In the genomic region with DNA sequence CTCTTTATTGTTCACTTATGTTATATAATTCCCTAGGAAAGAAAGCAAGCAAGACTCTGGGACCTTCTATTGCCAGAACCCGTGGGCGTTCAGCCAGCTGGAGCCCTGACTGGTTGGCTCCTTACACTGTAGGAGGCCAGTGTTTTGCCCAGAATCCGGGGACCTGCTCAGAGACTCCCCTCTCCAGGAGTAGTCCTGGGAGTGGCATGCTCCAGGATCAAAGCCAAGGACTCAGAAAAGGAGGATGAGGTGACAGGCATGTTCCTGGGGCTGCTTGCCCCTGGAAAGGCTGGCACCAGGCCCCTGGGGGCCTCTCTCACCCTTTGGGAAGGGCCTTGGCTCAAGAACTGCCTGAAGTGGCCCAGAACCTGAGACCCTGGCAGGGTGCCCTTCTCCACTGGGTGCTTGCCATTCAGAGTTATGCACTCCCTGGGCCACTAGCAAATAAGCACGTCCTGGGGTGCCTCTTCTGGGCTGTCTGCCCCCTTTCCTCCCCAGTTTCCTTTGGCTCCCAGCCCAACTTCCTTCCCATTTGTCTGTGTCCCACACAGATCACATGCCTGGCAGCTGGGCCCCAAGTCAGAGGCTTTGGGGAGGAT, we compare ENCODE assay signal across 9 cellular contexts. TPM values are rescaled to one million over a fixed set of nuclear protein-coding genes. Genes with fewer than 3 reads are reported as not detected.
DNase-seq lines count a peak whose midpoint lies in the region; ATAC-seq and TF ChIP-seq lines count a peak whose summit lies in the region.
"Had no signal": no experiment of that assay in that cellular context is flagged by ENCODE, and none has a peak within 500 bp of the region (broad histone marks: within the 10 kb centered on the region; RNA-seq: fewer than 3 reads in every experiment).

No MANE protein-coding gene starts in this region.

- peaks cover 6% of the 10 kb centered on the region for H3K27me3 Mint-ChIP-seq in endothelial cell (ENCODE audit: unreplicated experiment)
- peaks cover 2% of the 10 kb centered on the region for H3K27me3 Mint-ChIP-seq in activated CD8-positive, alpha-beta T cell treated with anti-CD3 and anti-CD28 coated beads, Interleukin-2, amount 10 ng/mL, durations not matched to agents 7 days and 5 days (ENCODE audit: low read depth)
- peaks cover 0 to 2% of the 10 kb centered on the region in 2 donors for H3K27me3 Mint-ChIP-seq in T-cell

- H3K36me3 Mint-ChIP-seq in endothelial cell (ENCODE audit: low read depth, unreplicated experiment) (no peaks in the 10 kb centered on the region), T-cell (no peaks in the 10 kb centered on the region)
- no peaks in the 10 kb centered on the region for H3K36me3 Mint-ChIP-seq in activated CD8-positive, alpha-beta T cell treated with anti-CD3 and anti-CD28 coated beads, Interleukin-2, amount 10 ng/mL, durations not matched to agents 7 days and 5 days (ENCODE audit: low read depth)
- H3K36me3 Mint-ChIP-seq: activated naive CD4-positive, alpha-beta T cell treated with anti-CD3 and anti-CD28 coated beads, Interleukin-2, amount 50 U/mL, for 72 hours had no signal

- no peak overlapping the region for H3K4me3 ChIP-seq in muscle layer of duodenum (ENCODE audit: low read depth in 1 of 2, low read length in 2 of 2)

- H3K27me3 ChIP-seq in muscle layer of duodenum (ENCODE audit: low read depth, low read length): no peaks in the 10 kb centered on the region

- no peaks in the 10 kb centered on the region for H3K9me3 Mint-ChIP-seq in endothelial cell (ENCODE audit: unreplicated experiment)
- H3K9me3 Mint-ChIP-seq in activated CD8-positive, alpha-beta T cell treated with anti-CD3 and anti-CD28 coated beads, Interleukin-2, amount 10 ng/mL, durations not matched to agents 7 days and 5 days (ENCODE audit: insufficient read depth): no peaks in the 10 kb centered on the region
- H3K9me3 Mint-ChIP-seq in T-cell: no peaks in the 10 kb centered on the region
- H3K9me3 Mint-ChIP-seq: activated naive CD4-positive, alpha-beta T cell treated with anti-CD3 and anti-CD28 coated beads, Interleukin-2, amount 50 U/mL, for 72 hours had no signal

- H3K27ac Mint-ChIP-seq in endothelial cell (ENCODE audit: unreplicated experiment) (no peak overlapping the region), T-cell (no peak overlapping the region)
- H3K27ac Mint-ChIP-seq in activated CD8-positive, alpha-beta T cell treated with anti-CD3 and anti-CD28 coated beads, Interleukin-2, amount 10 ng/mL, durations not matched to agents 7 days and 5 days: no peak overlapping the region
- H3K27ac Mint-ChIP-seq: activated naive CD4-positive, alpha-beta T cell treated with anti-CD3 and anti-CD28 coated beads, Interleukin-2, amount 50 U/mL, for 72 hours had no signal

- POLR2A ChIA-PET in activated CD8-positive, alpha-beta T cell treated with anti-CD3 and anti-CD28 coated beads, Interleukin-2, amount 10 ng/mL, durations not matched to agents 7 days and 5 days (lab: Charles Lee): no interaction called here
- POLR2A ChIA-PET in T-cell (lab: Charles Lee): no interaction called here

- H3K4me1 Mint-ChIP-seq in endothelial cell (ENCODE audit: unreplicated experiment): peaks cover 26% of the 10 kb centered on the region
- H3K4me1 Mint-ChIP-seq in activated CD8-positive, alpha-beta T cell treated with anti-CD3 and anti-CD28 coated beads, Interleukin-2, amount 10 ng/mL, durations not matched to agents 7 days and 5 days (ENCODE audit: low read depth): peaks cover 3% of the 10 kb centered on the region
- no peaks in the 10 kb centered on the region for H3K4me1 Mint-ChIP-seq in T-cell

- TF ChIP-seq CTCF in endothelial cell (IDR thresholded peaks at IDR 0.05; ENCODE audit: unreplicated experiment): no peak

- no peaks in the 10 kb centered on the region for H3K9me3 ChIP-seq in muscle layer of duodenum (ENCODE audit: control insufficient read depth in 1 of 2, low read length in 2 of 2)

- H3K27ac ChIP-seq in muscle layer of duodenum (ENCODE audit: low read length): peak overlapping the region; percentile 67

- CTCF ChIA-PET in activated CD8-positive, alpha-beta T cell treated with anti-CD3 and anti-CD28 coated beads, Interleukin-2, amount 10 ng/mL, durations not matched to agents 7 days and 5 days (lab: Charles Lee): no interaction called here
- CTCF ChIA-PET in T-cell (lab: Charles Lee): no interaction called here

- no peaks in the 10 kb centered on the region for H3K36me3 ChIP-seq in muscle layer of duodenum (ENCODE audit: control insufficient read depth in 1 of 2, insufficient read depth in 2 of 2, low read length in 2 of 2)

- peaks cover 12 to 15% of the 10 kb centered on the region in 2 donors for H3K4me1 ChIP-seq in muscle layer of duodenum (ENCODE audit: control insufficient read depth in 1 of 2, insufficient read depth in 2 of 2, low read length in 2 of 2)

- ATAC-seq in GM21526 (IDR thresholded peaks at IDR 0.05; ENCODE audit: low FRiP score, unreplicated experiment) (no peak), HG03280 (IDR thresholded peaks at IDR 0.05; ENCODE audit: unreplicated experiment) (no peak), T-cell (replicated peaks in 1 of 4) (no peak)
- ATAC-seq in activated CD8-positive, alpha-beta T cell treated with anti-CD3 and anti-CD28 coated beads, Interleukin-2, amount 10 ng/mL, durations not matched to agents 7 days and 5 days: no peak
- ATAC-seq: activated naive CD4-positive, alpha-beta T cell treated with anti-CD3 and anti-CD28 coated beads, Interleukin-2, amount 50 U/mL, for 72 hours had no signal

- peak overlapping the region; percentile 73 for H3K4me3 Mint-ChIP-seq in endothelial cell (ENCODE audit: unreplicated experiment)
- H3K4me3 Mint-ChIP-seq in activated CD8-positive, alpha-beta T cell treated with anti-CD3 and anti-CD28 coated beads, Interleukin-2, amount 10 ng/mL, durations not matched to agents 7 days and 5 days: no peak overlapping the region
- no peak overlapping the region for H3K4me3 Mint-ChIP-seq in T-cell

- DNase-seq in A172 (ENCODE audit: low spot score) (peak; percentile 36), NCI-H2029 (lab: John Stamatoyannopoulos, UW) (peak; percentile 14), endothelial cell (ENCODE audit: low spot score) (no peak), T-cell (no peak)
- DNase-seq in activated CD8-positive, alpha-beta T cell treated with anti-CD3 and anti-CD28 coated beads, Interleukin-2, amount 10 ng/mL, durations not matched to agents 7 days and 5 days: no peak

RNA-seq across cellular contexts. Expression of a gene that starts 19.5 kb away (rescaled TPM):
- 29.6 and 38.8 TPM in 2 replicates for total RNA-seq in A172 (2014; rRNA removed; shearing (Covaris generic))
- total RNA-seq in endothelial cell (ENCODE audit: unreplicated experiment) (78.1 TPM), T-cell (1 to 10 TPM; 3.3 to 8.6 (median 6.9) TPM)
- total RNA-seq in activated CD8-positive, alpha-beta T cell treated with anti-CD3 and anti-CD28 coated beads, Interleukin-2, amount 10 ng/mL, durations not matched to agents 7 days and 5 days: 10 to 100 TPM; 11.3 to 13.4 TPM

RNA-seq across cellular contexts. Expression of a gene that starts 32.0 kb away (rescaled TPM):
- total RNA-seq in A172 (2014; rRNA removed; shearing (Covaris generic)): 148 and 268 TPM in 2 replicates
- total RNA-seq in endothelial cell (ENCODE audit: unreplicated experiment) (130 TPM), T-cell (10 to 100 TPM; 35.0 to 78.7 (median 71.2) TPM)
- 100 to 1,000 TPM; 110 to 115 TPM for total RNA-seq in activated CD8-positive, alpha-beta T cell treated with anti-CD3 and anti-CD28 coated beads, Interleukin-2, amount 10 ng/mL, durations not matched to agents 7 days and 5 days

Comparison
In these comparisons a context has a peak if more than half of its experiments do, and no peak if none do; other contexts are left out.
1. DNase-seq: peak in A172 (single experiment) and NCI-H2029 (single experiment); none in endothelial cell (single experiment), activated CD8-positive, alpha-beta T cell treated with anti-CD3 and anti-CD28 coated beads, Interleukin-2, amount 10 ng/mL, durations not matched to agents 7 days and 5 days (single experiment) and T-cell (0 of 34).